Comparison of ENCODE assay signal across 1 cellular context in genomic region chr12:46660719-46661118, GRCh38.
TF ChIP-seq lines count a peak whose summit lies in the region.

No MANE protein-coding gene starts in this region.

TF ChIP-seq in K562, 482 proteins besides CTCF, POLR2A, EP300 and RAD21 (continued from another document):
- TF ChIP-seq, protein P1, sequence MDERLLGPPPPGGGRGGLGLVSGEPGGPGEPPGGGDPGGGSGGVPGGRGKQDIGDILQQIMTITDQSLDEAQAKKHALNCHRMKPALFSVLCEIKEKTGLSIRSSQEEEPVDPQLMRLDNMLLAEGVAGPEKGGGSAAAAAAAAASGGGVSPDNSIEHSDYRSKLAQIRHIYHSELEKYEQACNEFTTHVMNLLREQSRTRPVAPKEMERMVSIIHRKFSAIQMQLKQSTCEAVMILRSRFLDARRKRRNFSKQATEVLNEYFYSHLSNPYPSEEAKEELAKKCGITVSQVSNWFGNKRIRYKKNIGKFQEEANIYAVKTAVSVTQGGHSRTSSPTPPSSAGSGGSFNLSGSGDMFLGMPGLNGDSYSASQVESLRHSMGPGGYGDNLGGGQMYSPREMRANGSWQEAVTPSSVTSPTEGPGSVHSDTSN (CRISPR knock-in tag; IDR thresholded peaks at IDR 0.05; ENCODE audit: low read depth): no peak
- TF ChIP-seq, protein P1 (tag; conservative IDR thresholded peaks at IDR 0.05; ENCODE audit: low read depth): no peak
- TF ChIP-seq NCOA2 (IDR thresholded peaks at IDR 0.05; ENCODE audit: partially characterized antibody in 2 of 2): no peak
- TF ChIP-seq ZNF395 (CRISPR knock-in tag; IDR thresholded peaks at IDR 0.05): peak; percentile 55; the same call in 1 of the 2 replicates
- TF ChIP-seq NELFE (IDR thresholded peaks at IDR 0.05; ENCODE audit: insufficient read depth, insufficient read length): no peak
- TF ChIP-seq ZNF311 (CRISPR knock-in tag; IDR thresholded peaks at IDR 0.05): 0 out of 2 replicates have a peak, but pooled peaks have one; percentile 8
